1 cellular context compared by ENCODE assay signal in the genomic region with DNA sequence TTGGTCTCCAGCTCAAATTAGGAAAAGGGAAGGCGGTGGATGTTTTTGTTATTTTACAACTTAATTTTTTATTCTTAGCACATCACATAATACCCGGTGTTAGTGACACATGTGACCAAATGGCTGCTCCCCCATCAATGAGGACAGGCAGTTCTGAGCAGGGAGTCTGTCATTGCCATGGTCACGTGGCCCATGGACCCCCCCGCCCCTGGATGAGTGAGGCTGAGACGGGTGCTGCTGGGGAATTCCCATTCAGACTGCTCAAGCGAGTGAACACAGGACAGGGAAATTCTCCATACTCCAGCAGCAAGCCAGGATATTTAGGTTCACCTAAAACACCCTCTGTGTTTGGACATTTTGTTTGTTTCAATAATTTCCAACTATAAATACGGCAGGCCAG.
A peak's percentile ranks its signal among the peaks of the same experiment; 100 is the strongest.
TF ChIP-seq lines count a peak whose summit lies in the region.

No MANE protein-coding gene starts in this region.

TF ChIP-seq in K562, 482 proteins besides CTCF, POLR2A, EP300 and RAD21:
- TF ChIP-seq, protein P1, sequence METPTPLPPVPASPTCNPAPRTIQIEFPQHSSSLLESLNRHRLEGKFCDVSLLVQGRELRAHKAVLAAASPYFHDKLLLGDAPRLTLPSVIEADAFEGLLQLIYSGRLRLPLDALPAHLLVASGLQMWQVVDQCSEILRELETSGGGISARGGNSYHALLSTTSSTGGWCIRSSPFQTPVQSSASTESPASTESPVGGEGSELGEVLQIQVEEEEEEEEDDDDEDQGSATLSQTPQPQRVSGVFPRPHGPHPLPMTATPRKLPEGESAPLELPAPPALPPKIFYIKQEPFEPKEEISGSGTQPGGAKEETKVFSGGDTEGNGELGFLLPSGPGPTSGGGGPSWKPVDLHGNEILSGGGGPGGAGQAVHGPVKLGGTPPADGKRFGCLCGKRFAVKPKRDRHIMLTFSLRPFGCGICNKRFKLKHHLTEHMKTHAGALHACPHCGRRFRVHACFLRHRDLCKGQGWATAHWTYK (CRISPR knock-in tag; IDR thresholded peaks at IDR 0.05), result no peak
- TF ChIP-seq, protein P2, sequence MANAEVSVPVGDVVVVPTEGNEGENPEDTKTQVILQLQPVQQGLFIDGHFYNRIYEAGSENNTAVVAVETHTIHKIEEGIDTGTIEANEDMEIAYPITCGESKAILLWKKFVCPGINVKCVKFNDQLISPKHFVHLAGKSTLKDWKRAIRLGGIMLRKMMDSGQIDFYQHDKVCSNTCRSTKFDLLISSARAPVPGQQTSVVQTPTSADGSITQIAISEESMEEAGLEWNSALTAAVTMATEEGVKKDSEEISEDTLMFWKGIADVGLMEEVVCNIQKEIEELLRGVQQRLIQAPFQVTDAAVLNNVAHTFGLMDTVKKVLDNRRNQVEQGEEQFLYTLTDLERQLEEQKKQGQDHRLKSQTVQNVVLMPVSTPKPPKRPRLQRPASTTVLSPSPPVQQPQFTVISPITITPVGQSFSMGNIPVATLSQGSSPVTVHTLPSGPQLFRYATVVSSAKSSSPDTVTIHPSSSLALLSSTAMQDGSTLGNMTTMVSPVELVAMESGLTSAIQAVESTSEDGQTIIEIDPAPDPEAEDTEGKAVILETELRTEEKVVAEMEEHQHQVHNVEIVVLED (CRISPR knock-in tag; IDR thresholded peaks at IDR 0.05), result no peak
- TF ChIP-seq FOXP1 (CRISPR knock-in tag; IDR thresholded peaks at IDR 0.05) (no peak), PCBP2 (IDR thresholded peaks at IDR 0.05; ENCODE audit: low read depth, low read length, poor library complexity, severe bottlenecking) (no peak), KLF16 (IDR thresholded peaks at IDR 0.05) (no peak), ZNF408 (CRISPR knock-in tag; IDR thresholded peaks at IDR 0.05; ENCODE audit: low read depth) (no peak), ZNF778 (CRISPR knock-in tag; IDR thresholded peaks at IDR 0.05) (no peak), SREBF2 (CRISPR knock-in tag; IDR thresholded peaks at IDR 0.05) (no peak), OTX1 (CRISPR knock-in tag; IDR thresholded peaks at IDR 0.05) (no peak), RCOR1 (IDR thresholded peaks at IDR 0.05; ENCODE audit: borderline replicate concordance in 1 of 2, low read depth in 2 of 2, low read length in 2 of 2) (no peak), ZNF146 (CRISPR knock-in tag; IDR thresholded peaks at IDR 0.05; ENCODE audit: unreplicated experiment) (no peak), CC2D1A (IDR thresholded peaks at IDR 0.05) (no peak), MEIS2 (IDR thresholded peaks at IDR 0.05; ENCODE audit: partially characterized antibody) (no peak), RAD51 (IDR thresholded peaks at IDR 0.05; ENCODE audit: borderline replicate concordance, low read depth) (peak; percentile 37; the same call in 1 of the 2 replicates), MED1 (CRISPR knock-in tag; IDR thresholded peaks at IDR 0.05; ENCODE audit: borderline replicate concordance) (no peak), TCF7L2 (IDR thresholded peaks at IDR 0.05; ENCODE audit: low read depth, low read length) (no peak), CBX8 (IDR thresholded peaks at IDR 0.05; ENCODE audit: borderline replicate concordance, extremely low read depth, low read depth, low read length, poor library complexity, severe bottlenecking) (no peak), ARID1B (IDR thresholded peaks at IDR 0.05) (no peak), ZKSCAN3 (CRISPR knock-in tag; IDR thresholded peaks at IDR 0.05) (no peak), NFE2L1 (tag; IDR thresholded peaks at IDR 0.05; ENCODE audit: borderline replicate concordance, low read depth) (no peak), STAT5A (IDR thresholded peaks at IDR 0.05; ENCODE audit: borderline replicate concordance, low read length) (no peak), SRSF9 (IDR thresholded peaks at IDR 0.05; ENCODE audit: borderline replicate concordance, low read depth, low read length) (no peak)
- TF ChIP-seq, protein P3, sequence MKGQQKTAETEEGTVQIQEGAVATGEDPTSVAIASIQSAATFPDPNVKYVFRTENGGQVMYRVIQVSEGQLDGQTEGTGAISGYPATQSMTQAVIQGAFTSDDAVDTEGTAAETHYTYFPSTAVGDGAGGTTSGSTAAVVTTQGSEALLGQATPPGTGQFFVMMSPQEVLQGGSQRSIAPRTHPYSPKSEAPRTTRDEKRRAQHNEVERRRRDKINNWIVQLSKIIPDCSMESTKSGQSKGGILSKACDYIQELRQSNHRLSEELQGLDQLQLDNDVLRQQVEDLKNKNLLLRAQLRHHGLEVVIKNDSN (CRISPR knock-in tag; IDR thresholded peaks at IDR 0.05), result peak; percentile 54
- TF ChIP-seq, protein P4, sequence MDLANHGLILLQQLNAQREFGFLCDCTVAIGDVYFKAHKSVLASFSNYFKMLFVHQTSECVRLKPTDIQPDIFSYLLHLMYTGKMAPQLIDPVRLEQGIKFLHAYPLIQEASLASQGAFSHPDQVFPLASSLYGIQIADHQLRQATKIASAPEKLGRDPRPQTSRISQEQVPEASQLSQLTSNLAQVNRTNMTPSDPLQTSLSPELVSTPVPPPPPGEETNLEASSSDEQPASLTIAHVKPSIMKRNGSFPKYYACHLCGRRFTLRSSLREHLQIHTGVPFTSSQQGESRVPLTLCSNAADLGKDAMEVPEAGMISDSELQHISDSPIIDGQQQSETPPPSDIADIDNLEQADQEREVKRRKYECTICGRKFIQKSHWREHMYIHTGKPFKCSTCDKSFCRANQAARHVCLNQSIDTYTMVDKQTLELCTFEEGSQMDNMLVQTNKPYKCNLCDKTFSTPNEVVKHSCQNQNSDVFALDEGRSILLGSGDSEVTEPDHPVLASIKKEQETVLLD (IDR thresholded peaks at IDR 0.05), result no peak
- TF ChIP-seq, protein P5, sequence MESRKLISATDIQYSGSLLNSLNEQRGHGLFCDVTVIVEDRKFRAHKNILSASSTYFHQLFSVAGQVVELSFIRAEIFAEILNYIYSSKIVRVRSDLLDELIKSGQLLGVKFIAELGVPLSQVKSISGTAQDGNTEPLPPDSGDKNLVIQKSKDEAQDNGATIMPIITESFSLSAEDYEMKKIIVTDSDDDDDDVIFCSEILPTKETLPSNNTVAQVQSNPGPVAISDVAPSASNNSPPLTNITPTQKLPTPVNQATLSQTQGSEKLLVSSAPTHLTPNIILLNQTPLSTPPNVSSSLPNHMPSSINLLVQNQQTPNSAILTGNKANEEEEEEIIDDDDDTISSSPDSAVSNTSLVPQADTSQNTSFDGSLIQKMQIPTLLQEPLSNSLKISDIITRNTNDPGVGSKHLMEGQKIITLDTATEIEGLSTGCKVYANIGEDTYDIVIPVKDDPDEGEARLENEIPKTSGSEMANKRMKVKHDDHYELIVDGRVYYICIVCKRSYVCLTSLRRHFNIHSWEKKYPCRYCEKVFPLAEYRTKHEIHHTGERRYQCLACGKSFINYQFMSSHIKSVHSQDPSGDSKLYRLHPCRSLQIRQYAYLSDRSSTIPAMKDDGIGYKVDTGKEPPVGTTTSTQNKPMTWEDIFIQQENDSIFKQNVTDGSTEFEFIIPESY (CRISPR knock-in tag; IDR thresholded peaks at IDR 0.05), result no peak
- TF ChIP-seq, protein P6, sequence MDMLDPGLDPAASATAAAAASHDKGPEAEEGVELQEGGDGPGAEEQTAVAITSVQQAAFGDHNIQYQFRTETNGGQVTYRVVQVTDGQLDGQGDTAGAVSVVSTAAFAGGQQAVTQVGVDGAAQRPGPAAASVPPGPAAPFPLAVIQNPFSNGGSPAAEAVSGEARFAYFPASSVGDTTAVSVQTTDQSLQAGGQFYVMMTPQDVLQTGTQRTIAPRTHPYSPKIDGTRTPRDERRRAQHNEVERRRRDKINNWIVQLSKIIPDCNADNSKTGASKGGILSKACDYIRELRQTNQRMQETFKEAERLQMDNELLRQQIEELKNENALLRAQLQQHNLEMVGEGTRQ (CRISPR knock-in tag; IDR thresholded peaks at IDR 0.05), result peak; percentile 76
- TF ChIP-seq, protein P7, sequence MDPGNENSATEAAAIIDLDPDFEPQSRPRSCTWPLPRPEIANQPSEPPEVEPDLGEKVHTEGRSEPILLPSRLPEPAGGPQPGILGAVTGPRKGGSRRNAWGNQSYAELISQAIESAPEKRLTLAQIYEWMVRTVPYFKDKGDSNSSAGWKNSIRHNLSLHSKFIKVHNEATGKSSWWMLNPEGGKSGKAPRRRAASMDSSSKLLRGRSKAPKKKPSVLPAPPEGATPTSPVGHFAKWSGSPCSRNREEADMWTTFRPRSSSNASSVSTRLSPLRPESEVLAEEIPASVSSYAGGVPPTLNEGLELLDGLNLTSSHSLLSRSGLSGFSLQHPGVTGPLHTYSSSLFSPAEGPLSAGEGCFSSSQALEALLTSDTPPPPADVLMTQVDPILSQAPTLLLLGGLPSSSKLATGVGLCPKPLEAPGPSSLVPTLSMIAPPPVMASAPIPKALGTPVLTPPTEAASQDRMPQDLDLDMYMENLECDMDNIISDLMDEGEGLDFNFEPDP (CRISPR knock-in tag; IDR thresholded peaks at IDR 0.05), result no peak
